In the genomic region with DNA sequence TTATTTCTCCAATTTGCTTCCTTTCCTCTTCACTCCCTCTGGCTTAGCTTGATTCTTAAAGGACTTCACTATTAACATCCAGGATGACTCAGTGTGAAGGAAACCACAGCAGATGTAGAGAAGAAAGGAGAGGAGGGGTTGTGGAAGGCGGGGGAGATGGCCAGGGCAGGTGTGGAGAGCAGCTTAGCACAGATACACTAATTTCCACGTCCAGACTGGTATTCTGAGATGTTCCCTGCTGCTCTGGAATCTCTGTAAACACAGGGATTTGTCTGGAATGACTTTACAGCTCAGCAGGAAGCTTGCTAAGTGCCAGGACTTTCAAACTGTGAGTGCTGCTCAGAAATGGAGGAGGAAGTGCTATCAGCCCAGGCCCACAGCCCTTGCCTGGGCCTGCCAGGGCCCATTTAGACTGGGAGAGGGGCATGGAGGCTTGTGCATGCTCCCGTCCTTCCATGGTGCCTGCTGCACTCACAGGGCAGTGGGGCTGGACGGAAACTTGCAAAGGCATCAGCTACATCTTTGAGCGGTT, we compare ENCODE assay signal across 8 cellular contexts.
DNase-seq lines count a peak whose midpoint lies in the region; ATAC-seq, FAIRE-seq and TF ChIP-seq lines count a peak whose summit lies in the region.

No MANE protein-coding gene starts in this region.

- no peaks in the 10 kb centered on the region for H3K79me2 ChIP-seq in astrocyte (ENCODE audit: insufficient read depth, low read length)

- peak; percentile 90 for FAIRE-seq in astrocyte (lab: Jason Lieb, UNC)

- no peaks in the 10 kb centered on the region for H3K27me3 Mint-ChIP-seq in astrocyte (ENCODE audit: low read depth, unreplicated experiment)

- ATAC-seq in GM18498 (IDR thresholded peaks at IDR 0.05; ENCODE audit: unreplicated experiment) (no peak), GM18511 (IDR thresholded peaks at IDR 0.05; ENCODE audit: unreplicated experiment) (no peak)

- no peak overlapping the region for H2AFZ ChIP-seq in astrocyte (ENCODE audit: low read depth, low read length)

- peak overlapping the region in 7 of 11 experiments; percentile 2 to 52 (median 35); a peak in 7 of 22 replicates for H3K4me2 ChIP-seq in BLaER1 treated with 17β-estradiol and CSF1 and Interleukin-3, amounts not matched to agents 10 nM and 100 nM
- peak overlapping the region; percentile 68 for H3K4me2 ChIP-seq in astrocyte (ENCODE audit: low read length)

- H3K9ac ChIP-seq in BLaER1 treated with 17β-estradiol and CSF1 and Interleukin-3, amounts not matched to agents 10 nM and 100 nM = no peak overlapping the region
- H3K9ac ChIP-seq in astrocyte (ENCODE audit: low read length) (no peak overlapping the region), colonic mucosa (ENCODE audit: low read depth in 2 of 2, low read length in 2 of 2) (no peak overlapping the region)

- H3K4me3 ChIP-seq in BLaER1 treated with 17β-estradiol and CSF1 and Interleukin-3, amounts not matched to agents 10 nM and 100 nM = no peak overlapping the region
- H3K4me3 ChIP-seq in Jurkat, Clone E6-1 (ENCODE audit: low read length) = no peak overlapping the region
- H3K4me3 ChIP-seq in astrocyte (ENCODE audit: insufficient read depth, low read depth, low read length) (no peak overlapping the region), kidney epithelial cell (ENCODE audit: low read depth, low read length) (no peak overlapping the region), colonic mucosa (no peak overlapping the region)

- intact Hi-C loops in colonic mucosa (cut with DNase I) = no loop called here

- H3K27ac Mint-ChIP-seq in astrocyte (ENCODE audit: unreplicated experiment) = peak overlapping the region; percentile 2

- no peak overlapping the region for H3K27ac ChIP-seq in BLaER1 treated with 17β-estradiol and CSF1 and Interleukin-3, amounts not matched to agents 10 nM and 100 nM
- peak overlapping the region; percentile 4 for H3K27ac ChIP-seq in astrocyte (ENCODE audit: low read depth, low read length)
- no peak overlapping the region for H3K27ac ChIP-seq in colonic mucosa

- no peaks in the 10 kb centered on the region for H4K20me1 ChIP-seq in BLaER1 treated with 17β-estradiol and CSF1 and Interleukin-3, amounts not matched to agents 10 nM and 100 nM
- no peaks in the 10 kb centered on the region for H4K20me1 ChIP-seq in astrocyte (ENCODE audit: insufficient read depth, low read length)

- peaks cover 0 to 13% (median under 1%) of the 10 kb centered on the region in 11 experiments; a peak in 6 of 22 replicates for H3K9me3 ChIP-seq in BLaER1 treated with 17β-estradiol and CSF1 and Interleukin-3, amounts not matched to agents 10 nM and 100 nM (replicated peaks in 1 of 11)
- H3K9me3 ChIP-seq in astrocyte (ENCODE audit: insufficient read depth, low read depth, low read length) (no peaks in the 10 kb centered on the region), colonic mucosa (no peaks in the 10 kb centered on the region)

- peak; percentile 23 for DNase-seq in Jurkat, Clone E6-1 (ENCODE audit: low read depth, low spot score)
- peak; percentile 87 for DNase-seq in astrocyte (ENCODE audit: low read depth)
- DNase-seq in kidney epithelial cell (ENCODE audit: low read depth) = peak; percentile 45
- DNase-seq in activated CD4-positive, CD25-positive, alpha-beta regulatory T cell (lab: John Stamatoyannopoulos, UW) = no peak
- no peak for DNase-seq in colonic mucosa

- TF ChIP-seq CTCF in astrocyte (IDR thresholded peaks at IDR 0.05; ENCODE audit: insufficient read depth, low read depth, low read length) (no peak), kidney epithelial cell (IDR thresholded peaks at IDR 0.05; ENCODE audit: insufficient read depth, low read length, poor library complexity, severe bottlenecking) (no peak), colonic mucosa (IDR thresholded peaks at IDR 0.05) (no peak)

- H3K4me3 Mint-ChIP-seq in astrocyte (ENCODE audit: unreplicated experiment) = peak overlapping the region; percentile 28

- H3K4me1 Mint-ChIP-seq in astrocyte (ENCODE audit: low read depth, unreplicated experiment) = peaks cover 22% of the 10 kb centered on the region

- H3K9me3 Mint-ChIP-seq in astrocyte (ENCODE audit: unreplicated experiment) = no peaks in the 10 kb centered on the region

- H3K27me3 ChIP-seq in BLaER1 treated with 17β-estradiol and CSF1 and Interleukin-3, amounts not matched to agents 10 nM and 100 nM = no peaks in the 10 kb centered on the region
- no peaks in the 10 kb centered on the region for H3K27me3 ChIP-seq in astrocyte (ENCODE audit: insufficient read depth, low read length)
- H3K27me3 ChIP-seq in kidney epithelial cell (ENCODE audit: control insufficient read depth, insufficient read depth, low read length) = no peaks in the 10 kb centered on the region
- no peaks in the 10 kb centered on the region for H3K27me3 ChIP-seq in colonic mucosa

- H3K36me3 ChIP-seq in BLaER1 treated with 17β-estradiol and CSF1 and Interleukin-3, amounts not matched to agents 10 nM and 100 nM = no peaks in the 10 kb centered on the region
- H3K36me3 ChIP-seq in astrocyte (ENCODE audit: insufficient read depth, low read length) (no peaks in the 10 kb centered on the region), kidney epithelial cell (ENCODE audit: control insufficient read depth, insufficient read depth, low read length) (no peaks in the 10 kb centered on the region), colonic mucosa (no peaks in the 10 kb centered on the region)

- peaks cover 6 to 21% (median 10%) of the 10 kb centered on the region in 10 experiments; a peak in 14 of 20 replicates for H3K4me1 ChIP-seq in BLaER1 treated with 17β-estradiol and CSF1 and Interleukin-3, amounts not matched to agents 10 nM and 100 nM
- H3K4me1 ChIP-seq in astrocyte (ENCODE audit: insufficient read depth, low read length) (peaks cover 20% of the 10 kb centered on the region), colonic mucosa (no peaks in the 10 kb centered on the region)

- no peaks in the 10 kb centered on the region for H3K36me3 Mint-ChIP-seq in astrocyte (ENCODE audit: low read depth, unreplicated experiment)

Comparison
In these comparisons a context has a peak if more than half of its experiments do, and no peak if none do; other contexts are left out.
1. DNase-seq: peak in Jurkat, Clone E6-1 (single experiment), astrocyte (single experiment) and kidney epithelial cell (single experiment); none in activated CD4-positive, CD25-positive, alpha-beta regulatory T cell (0 of 4) and colonic mucosa (single experiment).